27 cellular contexts compared by ENCODE assay signal in genomic region chr2:16173893-16174692, GRCh38.
"Had no signal": no experiment of that assay in that cellular context is flagged by ENCODE, and none has a peak within 500 bp of the region (broad histone marks: within the 10 kb centered on the region; RNA-seq: fewer than 3 reads in every experiment).

No MANE protein-coding gene starts in this region.

- H3K4me1 ChIP-seq: pancreas, psoas muscle, suprapubic skin, testis, tibial artery, transverse colon, upper lobe of right lung, uterus had no signal

- H3K9me3 ChIP-seq: neutrophil, pancreas, psoas muscle, suprapubic skin, testis, tibial artery, transverse colon, upper lobe of right lung, uterus had no signal

- H3K4me3 Mint-ChIP-seq: naive thymus-derived CD4-positive, alpha-beta T cell; natural killer cell; nephron; stimulated activated memory B cell treated with anti-CD40 and anti-IgM and Interleukin-4, amounts not matched to agents 10 μg/mL and 1 μg/mL and 100 μg/mL, for 72 hours; stimulated activated naive CD8-positive, alpha-beta T cell treated with anti-CD3 and anti-CD28 coated beads, Interleukin-15, amount 100 ng/mL, for 72 hours; type B pancreatic cell had no signal

- H3K36me3 Mint-ChIP-seq: naive thymus-derived CD4-positive, alpha-beta T cell; natural killer cell; stimulated activated memory B cell treated with anti-CD40 and anti-IgM and Interleukin-4, amounts not matched to agents 10 μg/mL and 1 μg/mL and 100 μg/mL, for 72 hours; type B pancreatic cell had no signal

- H3K4me3 ChIP-seq: pancreas, psoas muscle, skin epidermis, suprapubic skin, testis, tibial artery, transverse colon, upper lobe of right lung, uterus had no signal

- DNase-seq: naive thymus-derived CD4-positive, alpha-beta T cell; natural killer cell; nucleus accumbens; pancreas; psoas muscle; right cardiac atrium; stimulated activated CD4-positive, alpha-beta T cell treated with anti-CD3 and anti-CD28 coated beads, Interleukin-1b, Interleukin-23, amount 100 ng/mL, for 48 hours; stimulated activated CD4-positive, alpha-beta T cell treated with anti-CD3 and anti-CD28 coated beads, Interleukin-4, amount 100 ng/mL, for 1 hour; stimulated activated CD4-positive, alpha-beta T cell treated with anti-CD3 and anti-CD28 coated beads, Interleukin-4, amount 100 ng/mL, for 4 hours; stimulated activated CD8-positive, alpha-beta memory T cell treated with anti-CD3 and anti-CD28 coated beads, Interleukin-4, amount 100 ng/mL, for 48 hours; stimulated activated naive CD4-positive, alpha-beta T cell; stimulated activated naive CD8-positive, alpha-beta T cell treated with anti-CD3 and anti-CD28 coated beads, Interleukin-15, amount 100 ng/mL, for 72 hours; stimulated activated naive CD8-positive, alpha-beta T cell treated with anti-CD3 and anti-CD28 coated beads, Interleukin-15, Interleukin-2, amounts not matched to agents 100 U/mL and 50 U/mL, for 24 hours; substantia nigra; testis; tibial artery; transverse colon; upper lobe of right lung; uterus had no signal

- H3K27me3 ChIP-seq: neutrophil, pancreas, suprapubic skin, testis, tibial artery, transverse colon, upper lobe of right lung, uterus had no signal

- H3K9me3 Mint-ChIP-seq: naive thymus-derived CD4-positive, alpha-beta T cell; natural killer cell; nephron; stimulated activated memory B cell treated with anti-CD40 and anti-IgM and Interleukin-4, amounts not matched to agents 10 μg/mL and 1 μg/mL and 100 μg/mL, for 72 hours; stimulated activated naive CD8-positive, alpha-beta T cell treated with anti-CD3 and anti-CD28 coated beads, Interleukin-15, amount 100 ng/mL, for 72 hours had no signal

- H3K36me3 ChIP-seq: neutrophil, pancreas, suprapubic skin, tibial artery, transverse colon, upper lobe of right lung, uterus had no signal

- H3K27me3 Mint-ChIP-seq: progenitor cell of endocrine pancreas; stimulated activated memory B cell treated with anti-CD40 and anti-IgM and Interleukin-4, amounts not matched to agents 10 μg/mL and 1 μg/mL and 100 μg/mL, for 72 hours had no signal

- H3K4me1 Mint-ChIP-seq: natural killer cell; nephron; stimulated activated memory B cell treated with anti-CD40 and anti-IgM and Interleukin-4, amounts not matched to agents 10 μg/mL and 1 μg/mL and 100 μg/mL, for 72 hours; stimulated activated naive CD8-positive, alpha-beta T cell treated with anti-CD3 and anti-CD28 coated beads, Interleukin-15, amount 100 ng/mL, for 72 hours had no signal

- ATAC-seq: naive thymus-derived CD4-positive, alpha-beta T cell; natural killer cell; pancreas; psoas muscle; right cardiac atrium; sciatic nerve; stimulated activated memory B cell treated with anti-CD40 and anti-IgM and Interleukin-4, amounts not matched to agents 10 μg/mL and 1 μg/mL and 100 μg/mL, for 72 hours; stimulated activated naive CD8-positive, alpha-beta T cell treated with anti-CD3 and anti-CD28 coated beads, Interleukin-15, amount 100 ng/mL, for 72 hours; stimulated activated naive CD8-positive, alpha-beta T cell treated with anti-CD3 and anti-CD28 coated beads, Interleukin-15, Interleukin-2, amounts not matched to agents 100 U/mL and 50 U/mL, for 24 hours; upper lobe of right lung had no signal

- H3K27ac Mint-ChIP-seq: naive thymus-derived CD4-positive, alpha-beta T cell; natural killer cell; nephron; progenitor cell of endocrine pancreas; stimulated activated memory B cell treated with anti-CD40 and anti-IgM and Interleukin-4, amounts not matched to agents 10 μg/mL and 1 μg/mL and 100 μg/mL, for 72 hours; stimulated activated naive CD8-positive, alpha-beta T cell treated with anti-CD3 and anti-CD28 coated beads, Interleukin-15, amount 100 ng/mL, for 72 hours; type B pancreatic cell had no signal

- H3K27ac ChIP-seq: neutrophil, pancreas, psoas muscle, skin epidermis, suprapubic skin, testis, tibial artery, transverse colon, upper lobe of right lung, uterus had no signal
